In genomic region chr3:105417538-105418289, GRCh38 we compare ENCODE assay signal across 18 cellular contexts. TPM values are rescaled to one million over a fixed set of nuclear protein-coding genes. Genes with fewer than 3 reads are reported as not detected.
DNase-seq lines count a peak whose midpoint lies in the region; TF ChIP-seq lines count a peak whose summit lies in the region.
"Had no signal": no experiment of that assay in that cellular context is flagged by ENCODE, and none has a peak within 500 bp of the region (broad histone marks: within the 10 kb centered on the region; RNA-seq: fewer than 3 reads in every experiment).

No MANE protein-coding gene starts in this region.

- H3K27me3 ChIP-seq in breast epithelium, result no peaks in the 10 kb centered on the region
- H3K27me3 ChIP-seq: neutrophil, SJCRH30, uterus had no signal

- TF ChIP-seq POLR2A in breast epithelium (IDR thresholded peaks at IDR 0.05), result no peak

- H3K9me3 ChIP-seq in breast epithelium (no peaks in the 10 kb centered on the region), OCI-LY7 (ENCODE audit: low read length) (no peaks in the 10 kb centered on the region)
- H3K9me3 ChIP-seq: neutrophil, SJCRH30, uterus had no signal

- no peaks in the 10 kb centered on the region for H3K27me3 Mint-ChIP-seq in MCF 10A (ENCODE audit: insufficient read depth, unreplicated experiment)
- no peaks in the 10 kb centered on the region for H3K27me3 Mint-ChIP-seq in activated CD4-positive, alpha-beta memory T cell treated with anti-CD3 and anti-CD28 coated beads, Interleukin-2, amount 10 ng/mL, durations not matched to agents 7 days and 5 days

- peak overlapping the region; percentile 51 for H3K4me2 ChIP-seq in OCI-LY7 (ENCODE audit: low read length)

- H3K4me1 Mint-ChIP-seq in MCF 10A (ENCODE audit: insufficient read depth, unreplicated experiment), result peaks cover 24% of the 10 kb centered on the region
- H3K4me1 Mint-ChIP-seq in activated CD4-positive, alpha-beta memory T cell treated with anti-CD3 and anti-CD28 coated beads, Interleukin-2, amount 10 ng/mL, durations not matched to agents 7 days and 5 days, result peaks cover 4% of the 10 kb centered on the region

- no peak overlapping the region for H3K4me3 Mint-ChIP-seq in MCF 10A (ENCODE audit: unreplicated experiment)
- H3K4me3 Mint-ChIP-seq in activated CD4-positive, alpha-beta memory T cell treated with anti-CD3 and anti-CD28 coated beads, Interleukin-2, amount 10 ng/mL, durations not matched to agents 7 days and 5 days, result no peak overlapping the region
- H3K4me3 Mint-ChIP-seq: stimulated activated naive CD8-positive, alpha-beta T cell treated with anti-CD3 and anti-CD28 coated beads, Interleukin-15, Interleukin-2, amounts not matched to agents 100 ng/mL and 50 ng/mL, for 24 hours had no signal

- H3K9me3 Mint-ChIP-seq in MCF 10A (ENCODE audit: unreplicated experiment), result no peaks in the 10 kb centered on the region
- H3K9me3 Mint-ChIP-seq in activated CD4-positive, alpha-beta memory T cell treated with anti-CD3 and anti-CD28 coated beads, Interleukin-2, amount 10 ng/mL, durations not matched to agents 7 days and 5 days, result no peaks in the 10 kb centered on the region
- H3K9me3 Mint-ChIP-seq: stimulated activated naive CD8-positive, alpha-beta T cell treated with anti-CD3 and anti-CD28 coated beads, Interleukin-15, Interleukin-2, amounts not matched to agents 100 ng/mL and 50 ng/mL, for 24 hours had no signal

- H3K4me1 ChIP-seq in breast epithelium, result no peaks in the 10 kb centered on the region
- H3K4me1 ChIP-seq in OCI-LY7 (ENCODE audit: insufficient read depth, low read length, poor library complexity, severe bottlenecking), result peaks cover 21% of the 10 kb centered on the region
- H3K4me1 ChIP-seq: SJCRH30, uterus had no signal

- peak overlapping the region; percentile 57 for H3K27ac Mint-ChIP-seq in MCF 10A (ENCODE audit: low read depth, unreplicated experiment)
- no peak overlapping the region for H3K27ac Mint-ChIP-seq in activated CD4-positive, alpha-beta memory T cell treated with anti-CD3 and anti-CD28 coated beads, Interleukin-2, amount 10 ng/mL, durations not matched to agents 7 days and 5 days
- H3K27ac Mint-ChIP-seq: stimulated activated naive CD8-positive, alpha-beta T cell treated with anti-CD3 and anti-CD28 coated beads, Interleukin-15, Interleukin-2, amounts not matched to agents 100 ng/mL and 50 ng/mL, for 24 hours had no signal

- H2AFZ ChIP-seq in OCI-LY7 (ENCODE audit: low read length), result no peak overlapping the region; the same call in 1 of the 2 replicates

- peaks cover 6% of the 10 kb centered on the region; the same call in 1 of the 2 replicates for H3K79me2 ChIP-seq in OCI-LY7 (ENCODE audit: insufficient read depth, low read depth, low read length)

- BruUV-seq in MCF 10A (replicated peaks; lab: Mats Ljungman, UMichigan) (no TSS peak), OCI-LY7 (replicated peaks; lab: Mats Ljungman, UMichigan) (no TSS peak)

- no peak overlapping the region for H3K27ac ChIP-seq in breast epithelium
- H3K27ac ChIP-seq in OCI-LY7 (ENCODE audit: low read depth, low read length, poor library complexity, severe bottlenecking), result no peak overlapping the region
- H3K27ac ChIP-seq: neutrophil, SJCRH30, skin epidermis, uterus had no signal

- no peak for DNase-seq in MCF 10A (ENCODE audit: unreplicated experiment)
- no peak for DNase-seq in breast epithelium (ENCODE audit: low spot score in 2 of 2)
- peak; percentile 2 for DNase-seq in OCI-LY7 (ENCODE audit: low spot score)
- peak; percentile 21 for DNase-seq in epithelial cell of esophagus (ENCODE audit: low read depth)
- DNase-seq in activated CD4-positive, alpha-beta memory T cell treated with anti-CD3 and anti-CD28 coated beads, Interleukin-2, amount 10 ng/mL, durations not matched to agents 7 days and 5 days, result no peak
- no peak for DNase-seq in NCI-H187 (lab: John Stamatoyannopoulos, UW)
- no peak for DNase-seq in NCI-H2107 (lab: John Stamatoyannopoulos, UW)
- DNase-seq in iPS-NIHi7 (ENCODE audit: extremely low spot score), result no peak
- DNase-seq: activated effector memory CD4-positive, alpha-beta T cell treated with anti-CD3 and anti-CD28 coated beads, Interleukin-2, amount 50 U/mL, for 16 hours; COR-L47; mesenchymal stem cell; NCI-H2081; NCI-H748 treated with DMSO at 0.1 percent for 48 hours; SJCRH30; uterus had no signal

- intact Hi-C loops in MCF 10A (cut with micrococcal nuclease), result no loop called here
- intact Hi-C loops in breast epithelium (cut with DNase I; ENCODE audit: low total_unique reads), result loop anchor here (2.0 kb wide), 1 partner anchor 27 kb away; no protein-coding TSS in a partner anchor
- intact Hi-C loops in OCI-LY7 (cut with micrococcal nuclease; ENCODE audit: unreplicated experiment), result no loop called here

- no peak overlapping the region for H3K4me3 ChIP-seq in breast epithelium
- no peak overlapping the region for H3K4me3 ChIP-seq in OCI-LY7 (ENCODE audit: low read depth, low read length, poor library complexity, severe bottlenecking)
- no peak overlapping the region for H3K4me3 ChIP-seq in epithelial cell of esophagus (ENCODE audit: low read length)
- H3K4me3 ChIP-seq: SJCRH30, skin epidermis, uterus had no signal

- CTCF ChIA-PET in MCF 10A (lab: Yijun Ruan, JAX) (no interaction called here), OCI-LY7 (lab: Charles Lee; ENCODE audit: unreplicated experiment) (no interaction called here)
- CTCF ChIA-PET in activated CD4-positive, alpha-beta memory T cell treated with anti-CD3 and anti-CD28 coated beads, Interleukin-2, amount 10 ng/mL, durations not matched to agents 7 days and 5 days (lab: Charles Lee), result no interaction called here

- POLR2A ChIA-PET in MCF 10A (lab: Yijun Ruan, JAX), result interaction anchor here (0.6 to 0.9 kb wide), 2 partner anchors 14 to 20 kb away, joined by 3 read pairs; no protein-coding TSS in a partner anchor
- POLR2A ChIA-PET in OCI-LY7 (lab: Charles Lee), result interaction anchor here (0.6 to 1.2 kb wide), 7 partner anchors 14 to 1858 kb away, joined by 3 to 5 read pairs (median 3); no protein-coding TSS in a partner anchor
- POLR2A ChIA-PET in activated CD4-positive, alpha-beta memory T cell treated with anti-CD3 and anti-CD28 coated beads, Interleukin-2, amount 10 ng/mL, durations not matched to agents 7 days and 5 days (lab: Charles Lee), result no interaction called here

- no peaks in the 10 kb centered on the region for H3K9me2 ChIP-seq in OCI-LY7 (ENCODE audit: insufficient read depth, low read length)

- peaks cover 6% of the 10 kb centered on the region for H3K36me3 Mint-ChIP-seq in MCF 10A (ENCODE audit: insufficient read depth, unreplicated experiment)
- no peaks in the 10 kb centered on the region for H3K36me3 Mint-ChIP-seq in activated CD4-positive, alpha-beta memory T cell treated with anti-CD3 and anti-CD28 coated beads, Interleukin-2, amount 10 ng/mL, durations not matched to agents 7 days and 5 days (ENCODE audit: low read depth)

- H3K36me3 ChIP-seq in breast epithelium (no peaks in the 10 kb centered on the region), OCI-LY7 (ENCODE audit: insufficient read depth, low read length) (no peaks in the 10 kb centered on the region)
- H3K36me3 ChIP-seq: neutrophil, SJCRH30, uterus had no signal

- H4K20me1 ChIP-seq in OCI-LY7 (ENCODE audit: insufficient read depth, low read length), result no peaks in the 10 kb centered on the region

- TF ChIP-seq CTCF in MCF 10A (IDR thresholded peaks at IDR 0.05; ENCODE audit: unreplicated experiment) (no peak), breast epithelium (IDR thresholded peaks at IDR 0.05) (no peak), OCI-LY7 (conservative IDR thresholded peaks at IDR 0.05; ENCODE audit: low read length) (no peak), epithelial cell of esophagus (IDR thresholded peaks at IDR 0.05; ENCODE audit: insufficient read depth, low read depth, low read length, missing control alignments) (no peak)

RNA-seq across cellular contexts. Expression of gene ALCAM, which starts 51.0 kb away (rescaled TPM):
- total RNA-seq in MCF 10A (2022), result 98.4 and 112 TPM in 2 replicates
- 100 to 1,000 TPM in 2 of 3 donors, 10 to 100 TPM in 1; 20.3 to 223 (median 118) TPM for total RNA-seq in breast epithelium
- 40.4 and 51.3 TPM in 2 replicates for total RNA-seq in OCI-LY7 (2014; rRNA removed; shearing (Covaris generic))
- 47.7 and 56.1 TPM in 2 replicates for total RNA-seq in OCI-LY7 (2022)
- total RNA-seq in activated CD4-positive, alpha-beta memory T cell treated with anti-CD3 and anti-CD28 coated beads, Interleukin-2, amount 10 ng/mL, durations not matched to agents 7 days and 5 days, result 10 to 100 TPM; 12.4 to 12.9 TPM

Comparison
In these comparisons a context has a peak if more than half of its experiments do, and no peak if none do; other contexts are left out.
1. DNase-seq: peak in OCI-LY7 (single experiment) and epithelial cell of esophagus (single experiment); none in MCF 10A (single experiment), breast epithelium (0 of 2), activated CD4-positive, alpha-beta memory T cell treated with anti-CD3 and anti-CD28 coated beads, Interleukin-2, amount 10 ng/mL, durations not matched to agents 7 days and 5 days (single experiment), NCI-H187 (0 of 2), NCI-H2107 (single experiment) and iPS-NIHi7 (single experiment).